33 cellular contexts compared by ENCODE assay signal in the genomic region with DNA sequence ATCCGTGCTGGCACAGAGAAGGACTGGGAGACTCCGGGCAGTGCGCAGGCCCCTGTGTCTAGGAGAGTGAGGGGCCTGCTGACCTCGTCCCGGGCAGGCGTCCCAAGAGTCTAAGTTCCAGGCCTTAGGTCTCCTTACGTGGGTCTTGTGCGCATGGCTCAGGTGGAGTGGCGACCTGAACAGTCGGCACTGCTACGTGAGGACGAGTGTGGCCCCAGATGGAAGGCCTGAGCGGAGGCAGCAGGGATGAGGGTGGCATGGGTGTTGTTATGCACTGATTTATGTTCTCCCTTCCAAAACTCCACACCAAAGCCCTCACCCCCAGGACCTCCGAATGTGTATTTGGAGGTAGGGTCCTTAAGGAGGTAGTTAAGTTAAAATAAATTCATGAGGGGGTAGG. TPM values are rescaled to one million over a fixed set of nuclear protein-coding genes. Genes with fewer than 3 reads are reported as not detected.
"Had no signal": no experiment of that assay in that cellular context is flagged by ENCODE, and none has a peak within 500 bp of the region (broad histone marks: within the 10 kb centered on the region; RNA-seq: fewer than 3 reads in every experiment).

No MANE protein-coding gene starts in this region.

- H3K4me1 ChIP-seq: adrenal gland, Peyer's patch had no signal

- H3K4me3 Mint-ChIP-seq: activated CD4-positive, alpha-beta T cell treated with anti-CD3 and anti-CD28 coated beads for 36 hours; activated CD4-positive, alpha-beta T cell treated with anti-CD3 and anti-CD28 coated beads, Interleukin-2, amount 10 ng/mL, durations not matched to agents 7 days and 5 days; activated CD8-positive, alpha-beta T cell treated with anti-CD3 and anti-CD28 coated beads, Interleukin-2, amount 10 ng/mL, durations not matched to agents 7 days and 5 days; activated naive CD4-positive, alpha-beta T cell treated with anti-CD3 and anti-CD28 coated beads for 36 hours; activated T-cell treated with anti-CD3 and anti-CD28 coated beads, Interleukin-2, amount 50 U/mL, for 4 hours; activated T-helper 1 cell treated with anti-CD3 and anti-CD28 coated beads, Interleukin-12 subunit alpha, Interleukin-12 subunit beta, Interleukin-2, Interleukin-4 antibody, amounts not matched to agents 30 ng/mL and 10 ng/mL and 1 ng/mL, durations not matched to agents 14 hours and 24 hours and 36 hours; brain; WTC11 had no signal

- H3K27ac Mint-ChIP-seq: activated CD4-positive, alpha-beta T cell treated with anti-CD3 and anti-CD28 coated beads for 36 hours; activated CD4-positive, alpha-beta T cell treated with anti-CD3 and anti-CD28 coated beads, Interleukin-2, amount 10 ng/mL, durations not matched to agents 7 days and 5 days; activated CD8-positive, alpha-beta T cell treated with anti-CD3 and anti-CD28 coated beads, Interleukin-2, amount 10 ng/mL, durations not matched to agents 7 days and 5 days; activated naive CD4-positive, alpha-beta T cell treated with anti-CD3 and anti-CD28 coated beads for 36 hours; activated naive CD4-positive, alpha-beta T cell treated with anti-CD3 and anti-CD28 coated beads, Interleukin-2, amount 50 U/mL, for 72 hours; activated T-helper 1 cell treated with anti-CD3 and anti-CD28 coated beads, Interleukin-12 subunit alpha, Interleukin-12 subunit beta, Interleukin-2, Interleukin-4 antibody, amounts not matched to agents 30 ng/mL and 10 ng/mL and 1 ng/mL, durations not matched to agents 14 hours and 24 hours and 36 hours; WTC11 had no signal

- H3K9me3 ChIP-seq: adrenal gland, Peyer's patch had no signal

- H3K4me3 ChIP-seq: adrenal gland, Peyer's patch had no signal

- H3K9me3 Mint-ChIP-seq: activated CD4-positive, alpha-beta T cell treated with anti-CD3 and anti-CD28 coated beads, Interleukin-2, amount 10 ng/mL, durations not matched to agents 7 days and 5 days; activated naive CD4-positive, alpha-beta T cell treated with anti-CD3 and anti-CD28 coated beads for 36 hours; activated naive CD4-positive, alpha-beta T cell treated with anti-CD3 and anti-CD28 coated beads, Interleukin-2, amount 50 U/mL, for 72 hours; activated T-cell treated with anti-CD3 and anti-CD28 coated beads, Interleukin-2, amount 50 U/mL, for 4 hours; activated T-helper 1 cell treated with anti-CD3 and anti-CD28 coated beads, Interleukin-12 subunit alpha, Interleukin-12 subunit beta, Interleukin-2, Interleukin-4 antibody, amounts not matched to agents 30 ng/mL and 10 ng/mL and 1 ng/mL, durations not matched to agents 14 hours and 24 hours and 36 hours; WTC11 had no signal

- FAIRE-seq: bronchial epithelial cell, TTC549 had no signal

- H3K27me3 ChIP-seq: adrenal gland, Peyer's patch had no signal

- H3K36me3 Mint-ChIP-seq: activated naive CD4-positive, alpha-beta T cell treated with anti-CD3 and anti-CD28 coated beads, Interleukin-2, amount 50 U/mL, for 72 hours; brain; WTC11 had no signal

- DNase-seq: activated CD4-positive, alpha-beta T cell treated with anti-CD3 and anti-CD28 coated beads for 36 hours; activated CD4-positive, alpha-beta T cell treated with anti-CD3 and anti-CD28 coated beads, Interleukin-2, amount 10 ng/mL, durations not matched to agents 7 days and 5 days; activated CD4-positive, alpha-beta T cell treated with anti-CD3 and anti-CD28 coated beads, Interleukin-2, amount 50 U/mL, for 48 hours; activated CD8-positive, alpha-beta T cell treated with anti-CD3 and anti-CD28 coated beads, Interleukin-2, amount 10 ng/mL, durations not matched to agents 7 days and 5 days; activated gamma-delta T cell treated with Interleukin-2 at 50 U/mL for 16 hours; activated naive CD4-positive, alpha-beta T cell treated with anti-CD3 and anti-CD28 coated beads for 36 hours; activated T-cell treated with anti-CD3 and anti-CD28 coated beads, Interleukin-2, amount 50 U/mL, for 4 hours; adrenal gland; caudate nucleus; NCI-H1092 treated with DMSO at 0.1 percent for 48 hours; NCI-H1417; NCI-H146; NCI-H187; NCI-H2029 treated with DMSO at 0.1 percent for 48 hours; NCI-H2107; NCI-H2171; NCI-H510A; NCI-H526; NCI-H748 treated with DMSO at 0.1 percent for 48 hours; NK-92 treated with Interleukin-12 subunit alpha and Interleukin-12 subunit beta, amount 100 ng/mL, for 24 hours; RPMI8226; SIG-M5 had no signal

- ATAC-seq: activated CD4-positive, alpha-beta T cell treated with anti-CD3 and anti-CD28 coated beads for 36 hours; activated CD4-positive, CD25-positive, alpha-beta regulatory T cell treated with anti-CD3 and anti-CD28 coated beads, Interleukin-2, amount 50 U/mL, for 24 hours; activated CD8-positive, alpha-beta T cell treated with anti-CD3 and anti-CD28 coated beads, Interleukin-2, amount 10 ng/mL, durations not matched to agents 7 days and 5 days; activated naive CD4-positive, alpha-beta T cell treated with anti-CD3 and anti-CD28 coated beads, Interleukin-2, amount 50 U/mL, for 72 hours; activated T-cell treated with anti-CD3 and anti-CD28 coated beads, Interleukin-2, amount 50 U/mL, for 4 hours; PC-3; WTC11 had no signal

- H3K27ac ChIP-seq: adrenal gland, Peyer's patch had no signal

- H3K4me1 Mint-ChIP-seq: activated CD4-positive, alpha-beta T cell treated with anti-CD3 and anti-CD28 coated beads for 36 hours; activated CD4-positive, alpha-beta T cell treated with anti-CD3 and anti-CD28 coated beads, Interleukin-2, amount 10 ng/mL, durations not matched to agents 7 days and 5 days had no signal

- H3K36me3 ChIP-seq: adrenal gland, Peyer's patch had no signal

RNA-seq across cellular contexts. Expression of a gene that starts 20.7 kb away (rescaled TPM):
- total RNA-seq: activated CD4-positive, alpha-beta T cell treated with anti-CD3 and anti-CD28 coated beads, Interleukin-2, amount 10 ng/mL, durations not matched to agents 7 days and 5 days; T-helper 1 cell treated with Interleukin-12 subunit alpha and Interleukin-12 subunit beta and Interleukin-4 antibody, amounts not matched to agents 30 ng/mL and 1 ng/mL, for 36 hours; T-helper 2 cell treated with Interferon-gamma antibody and Interleukin-4, amounts not matched to agents 100 ng/mL and 5 ng/mL, for 36 hours had no signal

RNA-seq across cellular contexts. Expression of a gene that starts 29.8 kb away (rescaled TPM):
- total RNA-seq: activated CD4-positive, alpha-beta T cell treated with anti-CD3 and anti-CD28 coated beads for 36 hours; activated CD4-positive, alpha-beta T cell treated with anti-CD3 and anti-CD28 coated beads, Interleukin-2, amount 10 ng/mL, durations not matched to agents 7 days and 5 days; activated CD8-positive, alpha-beta T cell treated with anti-CD3 and anti-CD28 coated beads, Interleukin-2, amount 10 ng/mL, durations not matched to agents 7 days and 5 days; activated naive CD4-positive, alpha-beta T cell treated with anti-CD3 and anti-CD28 coated beads for 36 hours; activated naive CD4-positive, alpha-beta T cell treated with anti-CD3 and anti-CD28 coated beads, Interleukin-2, amount 50 U/mL, for 72 hours; activated T-helper 1 cell treated with anti-CD3 and anti-CD28 coated beads, Interleukin-12 subunit alpha, Interleukin-12 subunit beta, Interleukin-2, Interleukin-4 antibody, amounts not matched to agents 30 ng/mL and 10 ng/mL and 1 ng/mL, durations not matched to agents 14 hours and 24 hours and 36 hours; bronchial epithelial cell; T-helper 1 cell treated with Interleukin-12 subunit alpha and Interleukin-12 subunit beta and Interleukin-4 antibody, amounts not matched to agents 30 ng/mL and 1 ng/mL, for 36 hours; T-helper 2 cell treated with Interferon-gamma antibody and Interleukin-4, amounts not matched to agents 100 ng/mL and 5 ng/mL, for 36 hours had no signal
